In the genomic region with DNA sequence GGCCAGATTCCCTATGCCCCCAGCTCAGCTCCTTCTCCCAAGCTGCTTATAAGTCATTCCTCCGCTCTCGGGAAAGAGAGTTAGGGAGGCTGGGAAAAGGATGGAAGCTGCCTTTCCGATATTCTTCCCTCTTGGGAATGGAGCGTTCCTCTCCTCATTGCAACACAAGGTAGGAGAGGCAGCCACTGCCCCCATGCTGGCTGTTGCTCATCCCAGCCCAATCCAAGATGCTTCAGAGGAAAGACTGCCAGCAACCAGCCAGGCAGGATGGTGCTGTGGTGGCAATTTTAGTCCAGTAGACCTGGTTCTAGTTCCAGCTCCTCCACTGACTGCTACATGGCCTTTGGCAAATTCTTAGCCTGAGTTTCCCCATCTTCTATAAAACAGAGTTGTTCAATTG, we compare ENCODE assay signal across 16 cellular contexts. TPM values are rescaled to one million over a fixed set of nuclear protein-coding genes. Genes with fewer than 3 reads are reported as not detected.
DNase-seq lines count a peak whose midpoint lies in the region; ATAC-seq and TF ChIP-seq lines count a peak whose summit lies in the region.
"Had no signal": no experiment of that assay in that cellular context is flagged by ENCODE, and none has a peak within 500 bp of the region (broad histone marks: within the 10 kb centered on the region; RNA-seq: fewer than 3 reads in every experiment).

No MANE protein-coding gene starts in this region.

- H3K27ac ChIP-seq in testis, result peak overlapping the region; percentile 69 to 94
- no peak overlapping the region for H3K27ac ChIP-seq in gastroesophageal sphincter
- H3K27ac ChIP-seq: BLaER1 treated with 17β-estradiol and CSF1 and Interleukin-3, amounts not matched to agents 10 nM and 100 nM; GM23248 had no signal

- in situ Hi-C loops in GM13977 (cut with MboI; ENCODE audit: low pct_unique_long_range_greater_than_20kb, low sequenced_read_pairs, unreplicated experiment), result no loop called here

- WGBS in testis, 2 donors, result 45 to 77% methylated on average over 4 of the region's 4 CpGs
- 94% methylated on average over 3 of the region's 4 CpGs; no CpG with 5 or more reads in 1 of the 2 donors for WGBS in gastroesophageal sphincter (ENCODE audit: low coverage in 1 of 2), 2 donors

- H3K27ac Mint-ChIP-seq in nephron, result peak overlapping the region in 2 of 3 experiments; percentile 33 to 80
- H3K27ac Mint-ChIP-seq: IgD-negative memory B cell had no signal

- ATAC-seq in gastroesophageal sphincter, result no peak
- ATAC-seq: GM12878 had no signal

- no peak overlapping the region for H3K4me3 Mint-ChIP-seq in nephron
- H3K4me3 Mint-ChIP-seq: CD4-positive, CD25-positive, alpha-beta regulatory T cell; H9; IgD-negative memory B cell had no signal

- H3K36me3 Mint-ChIP-seq in nephron (ENCODE audit: low read depth), result no peaks in the 10 kb centered on the region
- H3K36me3 Mint-ChIP-seq: CD4-positive, CD25-positive, alpha-beta regulatory T cell had no signal

- no peaks in the 10 kb centered on the region for H3K27me3 Mint-ChIP-seq in nephron (ENCODE audit: low read depth)
- H3K27me3 Mint-ChIP-seq: CD4-positive, CD25-positive, alpha-beta regulatory T cell; IgD-negative memory B cell had no signal

- H3K4me1 ChIP-seq in testis (peaks cover 78% of the 10 kb centered on the region), gastroesophageal sphincter (peaks cover 0 to 47% (median 26%) of the 10 kb centered on the region in 3 donors)

- TF ChIP-seq EP300 in gastroesophageal sphincter (IDR thresholded peaks at IDR 0.05), result no peak

- no peak for TF ChIP-seq POLR2A in testis (IDR thresholded peaks at IDR 0.05)
- no peak for TF ChIP-seq POLR2A in gastroesophageal sphincter (IDR thresholded peaks at IDR 0.05)

- DNase-seq in GM13977 (ENCODE audit: low spot score) (peak; percentile 9), cerebellum (ENCODE audit: low spot score) (peak; percentile 59), testis (no peak), NCI-H2227 (lab: John Stamatoyannopoulos, UW; ENCODE audit: unreplicated experiment) (no peak), midbrain (lab: John Stamatoyannopoulos, UW) (no peak)
- DNase-seq: 8988T; CD4-positive, CD25-positive, alpha-beta regulatory T cell; DMS53; GM23248; H9 had no signal

- intact Hi-C loops in testis (cut with DNase I; ENCODE audit: low total_unique reads), result no loop called here

- no peak for TF ChIP-seq CTCF in GM13977 (IDR thresholded peaks at IDR 0.05; ENCODE audit: extremely low read depth, insufficient read depth, missing control alignments)
- no peak for TF ChIP-seq CTCF in nephron (IDR thresholded peaks at IDR 0.05; ENCODE audit: unreplicated experiment in 3 of 3)
- TF ChIP-seq CTCF in testis (IDR thresholded peaks at IDR 0.05), result no peak
- no peak for TF ChIP-seq CTCF in gastroesophageal sphincter (IDR thresholded peaks at IDR 0.05)

- H3K4me1 Mint-ChIP-seq in nephron, result peaks cover 56% of the 10 kb centered on the region
- H3K4me1 Mint-ChIP-seq: IgD-negative memory B cell had no signal

- H3K9me3 Mint-ChIP-seq in nephron, result no peaks in the 10 kb centered on the region
- H3K9me3 Mint-ChIP-seq: CD4-positive, CD25-positive, alpha-beta regulatory T cell; H9; IgD-negative memory B cell had no signal

- H3K4me3 ChIP-seq in testis (no peak overlapping the region), gastroesophageal sphincter (no peak overlapping the region)
- H3K4me3 ChIP-seq: BLaER1 treated with 17β-estradiol and CSF1 and Interleukin-3, amounts not matched to agents 10 nM and 100 nM; GM12878; GM23248 had no signal

- H3K36me3 ChIP-seq in testis (ENCODE audit: low read depth, missing control alignments), result no peaks in the 10 kb centered on the region
- no peaks in the 10 kb centered on the region for H3K36me3 ChIP-seq in gastroesophageal sphincter
- H3K36me3 ChIP-seq: BLaER1 treated with 17β-estradiol and CSF1 and Interleukin-3, amounts not matched to agents 10 nM and 100 nM had no signal

- H3K27me3 ChIP-seq in testis (no peaks in the 10 kb centered on the region), gastroesophageal sphincter (peaks cover 9% of the 10 kb centered on the region)
- H3K27me3 ChIP-seq: BLaER1 treated with 17β-estradiol and CSF1 and Interleukin-3, amounts not matched to agents 10 nM and 100 nM had no signal

- H3K9me3 ChIP-seq in testis, result no peaks in the 10 kb centered on the region
- no peaks in the 10 kb centered on the region for H3K9me3 ChIP-seq in gastroesophageal sphincter
- H3K9me3 ChIP-seq: BLaER1 treated with 17β-estradiol and CSF1 and Interleukin-3, amounts not matched to agents 10 nM and 100 nM had no signal

RNA-seq across cellular contexts. Expression of a gene that starts 13.7 kb away (rescaled TPM):
- total RNA-seq in cerebellum (17.8 TPM), testis (100 to 1,000 TPM; 207 TPM), gastroesophageal sphincter (100 to 1,000 TPM in 1 of 4 donors, 10 to 100 TPM in 3; 47.0 to 723 (median 71.2) TPM)
- 67.4 TPM for polyA plus RNA-seq in testis (ENCODE audit: insufficient read depth, low read depth, low replicate concordance)
- total RNA-seq: HT-29 had no signal
- polyA plus RNA-seq: CD4-positive, CD25-positive, alpha-beta regulatory T cell; IgD-negative memory B cell had no signal

RNA-seq across cellular contexts. Expression of a gene that starts 48.1 kb away (rescaled TPM):
- total RNA-seq in cerebellum, result 30.8 TPM
- 10 to 100 TPM; 39.9 to 45.8 TPM for total RNA-seq in testis
- 45.4 TPM for polyA plus RNA-seq in testis (ENCODE audit: insufficient read depth, low read depth, low replicate concordance)
- 10 to 100 TPM; 24.0 to 41.3 (median 37.1) TPM for total RNA-seq in gastroesophageal sphincter

Comparison
In these comparisons a context has a peak if more than half of its experiments do, and no peak if none do; other contexts are left out.
1. DNase-seq: peak in GM13977 (single experiment) and cerebellum (single experiment); none in testis (single experiment), NCI-H2227 (single experiment) and midbrain (single experiment).
2. H3K27ac ChIP-seq: peak in testis (2 of 2); none in gastroesophageal sphincter (0 of 4).